1 cellular context compared by ENCODE assay signal in the genomic region with DNA sequence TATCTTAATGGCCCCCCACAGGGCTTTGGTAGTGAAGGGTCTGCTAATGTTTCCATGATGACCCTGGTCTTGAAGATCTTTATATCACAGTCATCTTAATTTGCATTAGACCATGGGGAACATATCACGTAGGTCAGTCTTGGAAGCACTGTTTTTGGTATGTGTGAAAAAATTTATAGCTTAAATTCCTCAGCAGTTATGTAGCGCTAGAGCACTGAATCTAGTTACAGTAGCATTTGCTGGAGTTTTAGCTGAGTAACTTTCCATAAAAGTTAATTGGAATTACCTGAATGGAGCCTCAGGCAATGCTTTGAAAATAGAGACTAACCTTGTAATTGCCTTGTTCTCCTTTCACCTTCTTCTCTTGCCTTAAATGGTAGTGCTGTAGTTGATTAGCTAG.
TF ChIP-seq lines count a peak whose summit lies in the region.

No MANE protein-coding gene starts in this region.

TF ChIP-seq in GM23338, 12 proteins besides CTCF, POLR2A, EP300 and RAD21 (continued from another document):
- no peak for TF ChIP-seq ZNF462 (CRISPR knock-in tag; IDR thresholded peaks at IDR 0.05)
- TF ChIP-seq ETS1 (IDR thresholded peaks at IDR 0.05), result no peak
- TF ChIP-seq NANOG (IDR thresholded peaks at IDR 0.05; ENCODE audit: borderline replicate concordance), result no peak
- TF ChIP-seq EZH2 (IDR thresholded peaks at IDR 0.05; ENCODE audit: low read depth, unreplicated experiment), result no peak
- TF ChIP-seq POLR2AphosphoS5 (IDR thresholded peaks at IDR 0.05; ENCODE audit: low read depth), result no peak
- no peak for TF ChIP-seq ZNF331 (CRISPR knock-in tag; IDR thresholded peaks at IDR 0.05; ENCODE audit: low read depth)
- TF ChIP-seq EZH2phosphoT487 (IDR thresholded peaks at IDR 0.05; ENCODE audit: unreplicated experiment), result no peak
- TF ChIP-seq, protein P1, sequence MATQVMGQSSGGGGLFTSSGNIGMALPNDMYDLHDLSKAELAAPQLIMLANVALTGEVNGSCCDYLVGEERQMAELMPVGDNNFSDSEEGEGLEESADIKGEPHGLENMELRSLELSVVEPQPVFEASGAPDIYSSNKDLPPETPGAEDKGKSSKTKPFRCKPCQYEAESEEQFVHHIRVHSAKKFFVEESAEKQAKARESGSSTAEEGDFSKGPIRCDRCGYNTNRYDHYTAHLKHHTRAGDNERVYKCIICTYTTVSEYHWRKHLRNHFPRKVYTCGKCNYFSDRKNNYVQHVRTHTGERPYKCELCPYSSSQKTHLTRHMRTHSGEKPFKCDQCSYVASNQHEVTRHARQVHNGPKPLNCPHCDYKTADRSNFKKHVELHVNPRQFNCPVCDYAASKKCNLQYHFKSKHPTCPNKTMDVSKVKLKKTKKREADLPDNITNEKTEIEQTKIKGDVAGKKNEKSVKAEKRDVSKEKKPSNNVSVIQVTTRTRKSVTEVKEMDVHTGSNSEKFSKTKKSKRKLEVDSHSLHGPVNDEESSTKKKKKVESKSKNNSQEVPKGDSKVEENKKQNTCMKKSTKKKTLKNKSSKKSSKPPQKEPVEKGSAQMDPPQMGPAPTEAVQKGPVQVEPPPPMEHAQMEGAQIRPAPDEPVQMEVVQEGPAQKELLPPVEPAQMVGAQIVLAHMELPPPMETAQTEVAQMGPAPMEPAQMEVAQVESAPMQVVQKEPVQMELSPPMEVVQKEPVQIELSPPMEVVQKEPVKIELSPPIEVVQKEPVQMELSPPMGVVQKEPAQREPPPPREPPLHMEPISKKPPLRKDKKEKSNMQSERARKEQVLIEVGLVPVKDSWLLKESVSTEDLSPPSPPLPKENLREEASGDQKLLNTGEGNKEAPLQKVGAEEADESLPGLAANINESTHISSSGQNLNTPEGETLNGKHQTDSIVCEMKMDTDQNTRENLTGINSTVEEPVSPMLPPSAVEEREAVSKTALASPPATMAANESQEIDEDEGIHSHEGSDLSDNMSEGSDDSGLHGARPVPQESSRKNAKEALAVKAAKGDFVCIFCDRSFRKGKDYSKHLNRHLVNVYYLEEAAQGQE (IDR thresholded peaks at IDR 0.05; ENCODE audit: unreplicated experiment), result no peak
- no peak for TF ChIP-seq STAT1 (IDR thresholded peaks at IDR 0.05; ENCODE audit: unreplicated experiment)
- TF ChIP-seq CREB1 (CRISPR knock-in tag; IDR thresholded peaks at IDR 0.05; ENCODE audit: low read depth), result no peak
- TF ChIP-seq JUNB (IDR thresholded peaks at IDR 0.05; ENCODE audit: unreplicated experiment), result no peak
